Comparison of ENCODE assay signal across 25 cellular contexts in genomic region chr13:63393112-63393511, GRCh38.
"Had no signal": no experiment of that assay in that cellular context is flagged by ENCODE, and none has a peak within 500 bp of the region (broad histone marks: within the 10 kb centered on the region; RNA-seq: fewer than 3 reads in every experiment).

No MANE protein-coding gene starts in this region.

- H3K4me3 Mint-ChIP-seq: activated T-cell treated with anti-CD3 and anti-CD28 coated beads, Interleukin-2, amount 50 U/mL, for 72 hours; naive thymus-derived CD4-positive, alpha-beta T cell; stimulated activated memory B cell treated with anti-CD40 and anti-IgM and Interleukin-4, amounts not matched to agents 10 μg/mL and 1 μg/mL and 100 μg/mL, for 72 hours; stimulated activated naive CD8-positive, alpha-beta T cell treated with anti-CD3 and anti-CD28 coated beads, Interleukin-15, amount 100 ng/mL, for 72 hours; T-cell had no signal

- H3K27me3 Mint-ChIP-seq: naive thymus-derived CD4-positive, alpha-beta T cell; stimulated activated memory B cell treated with anti-CD40 and anti-IgM and Interleukin-4, amounts not matched to agents 10 μg/mL and 1 μg/mL and 100 μg/mL, for 72 hours; stimulated activated naive CD8-positive, alpha-beta T cell treated with anti-CD3 and anti-CD28 coated beads, Interleukin-15, amount 100 ng/mL, for 72 hours; T-cell had no signal

- DNase-seq: activated CD4-positive, alpha-beta T cell treated with anti-CD3 and anti-CD28 coated beads for 4 hours; activated CD4-positive, alpha-beta T cell treated with anti-CD3 and anti-CD28 coated beads, Interleukin-2, amount 50 U/mL, for 4 hours; activated naive CD4-positive, alpha-beta T cell; activated T-cell treated with anti-CD3 and anti-CD28 coated beads for 4 hours; activated T-cell treated with anti-CD3 and anti-CD28 coated beads, Interleukin-2, amount 50 U/mL, for 72 hours; cerebellar nuclear complex; head of caudate nucleus; hippocampal formation; midbrain; naive thymus-derived CD4-positive, alpha-beta T cell; psoas muscle; sigmoid colon; small intestine; stimulated activated CD4-positive, alpha-beta T cell treated with anti-CD3 and anti-CD28 coated beads, Interleukin-1b, Interleukin-23, amount 100 ng/mL, for 48 hours; stimulated activated CD4-positive, alpha-beta T cell treated with anti-CD3 and anti-CD28 coated beads, Interleukin-4, amount 100 ng/mL, for 4 hours; stimulated activated CD8-positive, alpha-beta memory T cell treated with anti-CD3 and anti-CD28 coated beads, Interleukin-4, amount 100 ng/mL, for 48 hours; stimulated activated naive CD8-positive, alpha-beta T cell treated with anti-CD3 and anti-CD28 coated beads, Interleukin-15, amount 100 ng/mL, for 72 hours; substantia nigra; T-cell; tibial artery; upper lobe of right lung had no signal

- H3K36me3 Mint-ChIP-seq: activated naive CD4-positive, alpha-beta T cell treated with anti-CD3 and anti-CD28 coated beads, Interleukin-2, amount 50 U/mL, for 72 hours; naive thymus-derived CD4-positive, alpha-beta T cell; stimulated activated memory B cell treated with anti-CD40 and anti-IgM and Interleukin-4, amounts not matched to agents 10 μg/mL and 1 μg/mL and 100 μg/mL, for 72 hours; T-cell had no signal

- H3K4me1 Mint-ChIP-seq: naive thymus-derived CD4-positive, alpha-beta T cell; stimulated activated memory B cell treated with anti-CD40 and anti-IgM and Interleukin-4, amounts not matched to agents 10 μg/mL and 1 μg/mL and 100 μg/mL, for 72 hours; stimulated activated naive CD8-positive, alpha-beta T cell treated with anti-CD3 and anti-CD28 coated beads, Interleukin-15, amount 100 ng/mL, for 72 hours; T-cell had no signal

- H3K27ac Mint-ChIP-seq: activated naive CD4-positive, alpha-beta T cell treated with anti-CD3 and anti-CD28 coated beads, Interleukin-2, amount 50 U/mL, for 72 hours; activated T-cell treated with anti-CD3 and anti-CD28 coated beads, Interleukin-2, amount 50 U/mL, for 72 hours; naive thymus-derived CD4-positive, alpha-beta T cell; stimulated activated memory B cell treated with anti-CD40 and anti-IgM and Interleukin-4, amounts not matched to agents 10 μg/mL and 1 μg/mL and 100 μg/mL, for 72 hours; stimulated activated naive CD8-positive, alpha-beta T cell treated with anti-CD3 and anti-CD28 coated beads, Interleukin-15, amount 100 ng/mL, for 72 hours; T-cell had no signal

- H3K4me3 ChIP-seq: cardiac muscle cell, gastroesophageal sphincter, psoas muscle, sigmoid colon, tibial artery, upper lobe of right lung had no signal

- ATAC-seq: activated naive CD4-positive, alpha-beta T cell treated with anti-CD3 and anti-CD28 coated beads, Interleukin-2, amount 50 U/mL, for 72 hours; activated T-cell treated with anti-CD3 and anti-CD28 coated beads, Interleukin-2, amount 50 U/mL, for 72 hours; gastroesophageal sphincter; naive thymus-derived CD4-positive, alpha-beta T cell; psoas muscle; stimulated activated memory B cell treated with anti-CD40 and anti-IgM and Interleukin-4, amounts not matched to agents 10 μg/mL and 1 μg/mL and 100 μg/mL, for 72 hours; stimulated activated naive CD8-positive, alpha-beta T cell treated with anti-CD3 and anti-CD28 coated beads, Interleukin-15, amount 100 ng/mL, for 72 hours; T-cell; upper lobe of right lung had no signal
